Comparison of ENCODE assay signal across 8 cellular contexts in genomic region chr11:130314749-130315285, GRCh38. TPM values are rescaled to one million over a fixed set of nuclear protein-coding genes. Genes with fewer than 3 reads are reported as not detected.
A peak's percentile ranks its signal among the peaks of the same experiment; 100 is the strongest.
DNase-seq lines count a peak whose midpoint lies in the region; ATAC-seq and TF ChIP-seq lines count a peak whose summit lies in the region.

Gene ZBTB44, minus strand, starts transcription at chr11:130314917. Its CDS starts 53,044 bp downstream, at chr11:130261873.

- no peaks in the 10 kb centered on the region for H3K36me3 ChIP-seq in uterus

- peak; percentile 95 for DNase-seq in GM13976 (ENCODE audit: low spot score)
- peak; percentile 79 for DNase-seq in NCI-H146 treated with DMSO at 0.1 percent for 48 hours (lab: John Stamatoyannopoulos, UW; ENCODE audit: unreplicated experiment)
- DNase-seq in T-helper 2 cell, result peak; percentile 82 to 93 (median 84)
- peak in 57 of 58 donors; percentile 57 to 98 (median 92) for DNase-seq in anterior cingulate cortex (lab: John Stamatoyannopoulos, UW)
- DNase-seq in right cardiac atrium, result peak; percentile 94 to 96 (median 96)
- peak; percentile 93 for DNase-seq in putamen (ENCODE audit: low spot score)
- peak; percentile 91 to 93 for DNase-seq in uterus

- TF ChIP-seq CTCF in GM13976 (IDR thresholded peaks at IDR 0.05; ENCODE audit: borderline replicate concordance, control extremely low read depth, extremely low read depth, insufficient read depth, missing control alignments), result no peak
- TF ChIP-seq CTCF in uterus (IDR thresholded peaks at IDR 0.05), result no peak

- H3K27ac ChIP-seq in right cardiac atrium (ENCODE audit: low read length) (peak within 1 kb of the TSS; percentile 99), uterus (peak within 1 kb of the TSS; percentile 87 to 93)

- H3K4me3 ChIP-seq in right cardiac atrium (ENCODE audit: low read length) (peak within 1 kb of the TSS; percentile 82), uterus (peak within 1 kb of the TSS; percentile 76 to 86)

- H3K27me3 ChIP-seq in right cardiac atrium (ENCODE audit: control insufficient read depth, insufficient read depth) (no peaks in the 10 kb centered on the region), uterus (no peaks in the 10 kb centered on the region)

- H3K4me1 ChIP-seq in right cardiac atrium (ENCODE audit: control insufficient read depth, insufficient read depth, low read length) (peaks cover 2% of the 10 kb centered on the region), uterus (peaks cover 0 to 10% of the 10 kb centered on the region in 2 donors)

- intact Hi-C loops in right cardiac atrium (cut with DNase I) (loop anchor here in 2 of 4 donors (10.0 kb wide), 2 partner anchors 90 to 310 kb away; partner anchors contain the start of gene PRDM10 (in 1 of the 2)), uterus (cut with DNase I; ENCODE audit: low total_unique reads) (no loop called here)

- ATAC-seq in HG02840 (IDR thresholded peaks at IDR 0.05; ENCODE audit: low FRiP score, unreplicated experiment), result peak; percentile 52
- ATAC-seq in right cardiac atrium, result peak; percentile 98 to 99

- WGBS in right cardiac atrium, result 1% methylated on average over 43 of the region's 43 CpGs

- in situ Hi-C loops in GM13976 (cut with MboI; ENCODE audit: low sequenced_read_pairs, unreplicated experiment), result no loop called here

- no peaks in the 10 kb centered on the region for H3K9me3 ChIP-seq in right cardiac atrium (ENCODE audit: control insufficient read depth, low read length)
- H3K9me3 ChIP-seq in uterus, result no peaks in the 10 kb centered on the region

- TF ChIP-seq POLR2A in uterus (IDR thresholded peaks at IDR 0.05), result peak; percentile 29 to 47

RNA-seq across cellular contexts. Expression of gene ZBTB44, which starts in this region (rescaled TPM):
- 10 to 100 TPM; 42.9 to 47.0 (median 46.2) TPM for total RNA-seq in right cardiac atrium
- polyA plus RNA-seq in right cardiac atrium, result 16.2 TPM
- total RNA-seq in uterus, result 100 to 1,000 TPM in 1 of 4 donors, 10 to 100 TPM in 3; 57.4 to 126 (median 95.5) TPM

Comparison
In these comparisons a context has a peak if more than half of its experiments do, and no peak if none do; other contexts are left out.
1. Peak in every context shown above with its lines: DNase-seq, ATAC-seq, H3K4me3 ChIP-seq and H3K27ac ChIP-seq.